ENCODE assay signal across 22 cellular contexts in the genomic region with DNA sequence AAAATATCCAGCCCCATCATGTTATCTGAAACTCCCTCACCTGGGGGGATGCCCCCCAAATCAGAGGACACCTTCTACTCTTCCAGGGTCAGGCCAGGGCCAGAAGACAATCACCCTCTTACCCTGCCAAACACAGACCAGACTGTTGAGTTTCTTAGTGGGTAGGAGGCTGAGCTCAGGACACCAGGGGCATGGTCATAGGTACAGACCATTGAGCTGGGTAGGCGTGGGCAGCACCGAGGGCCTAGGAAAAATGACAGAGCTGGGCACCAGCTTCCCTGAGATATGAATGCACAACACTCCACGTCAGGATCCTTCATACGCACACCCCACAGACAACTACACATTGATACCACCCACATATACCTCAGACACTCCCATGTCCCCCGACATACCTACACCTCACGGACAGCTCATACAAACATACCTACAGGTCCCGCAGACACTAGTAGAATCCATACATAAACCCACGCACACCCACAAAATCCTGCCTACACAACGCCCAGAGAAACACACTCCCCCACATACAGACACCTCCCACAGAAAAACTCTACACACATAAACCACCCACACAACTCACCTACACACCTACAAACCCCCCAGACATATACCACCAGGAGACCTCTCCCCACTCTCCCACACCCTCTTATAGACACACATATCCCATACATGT. TPM values are rescaled to one million over a fixed set of nuclear protein-coding genes. Genes with fewer than 3 reads are reported as not detected.
"Had no signal": no experiment of that assay in that cellular context is flagged by ENCODE, and none has a peak within 500 bp of the region (broad histone marks: within the 10 kb centered on the region; RNA-seq: fewer than 3 reads in every experiment).

No MANE protein-coding gene starts in this region.

- H3K9ac ChIP-seq: SK-N-SH had no signal

- ATAC-seq: T-cell had no signal

- H3K27ac ChIP-seq: HL-60, RWPE1 had no signal

- H3K4me1 Mint-ChIP-seq: IgD-negative memory B cell, T-cell had no signal

- H3K9me3 Mint-ChIP-seq: T-cell had no signal

- H3K27ac Mint-ChIP-seq: IgD-negative memory B cell, T-cell had no signal

- H3K9me3 ChIP-seq: SK-N-SH had no signal

- H3K4me3 Mint-ChIP-seq: IgD-negative memory B cell, T-cell had no signal

- FAIRE-seq: HTR-8/SVneo had no signal

- DNase-seq: KBM-7, MV-4-11, NCI-H1048, NCI-H1105, NCI-H1417, NCI-H1436 treated with DMSO at 0.1 percent for 48 hours, NCI-H1694, NCI-H187 treated with DMSO at 0.1 percent for 48 hours, NCI-H2029 treated with DMSO at 0.1 percent for 48 hours, NCI-H2227 treated with DMSO at 0.1 percent for 48 hours, NCI-H524, NCI-H526 treated with DMSO at 0.1 percent for 48 hours, NCI-H748 treated with DMSO at 0.1 percent for 48 hours, SHP77, SK-N-SH, SW 1271, T-cell had no signal

- H3K4me2 ChIP-seq: SK-N-SH had no signal

- H3K36me3 Mint-ChIP-seq: IgD-negative memory B cell, T-cell had no signal

RNA-seq across cellular contexts. Expression of a gene that starts 50.7 kb away (rescaled TPM):
- total RNA-seq: MCF 10A had no signal
